In the genomic region with DNA sequence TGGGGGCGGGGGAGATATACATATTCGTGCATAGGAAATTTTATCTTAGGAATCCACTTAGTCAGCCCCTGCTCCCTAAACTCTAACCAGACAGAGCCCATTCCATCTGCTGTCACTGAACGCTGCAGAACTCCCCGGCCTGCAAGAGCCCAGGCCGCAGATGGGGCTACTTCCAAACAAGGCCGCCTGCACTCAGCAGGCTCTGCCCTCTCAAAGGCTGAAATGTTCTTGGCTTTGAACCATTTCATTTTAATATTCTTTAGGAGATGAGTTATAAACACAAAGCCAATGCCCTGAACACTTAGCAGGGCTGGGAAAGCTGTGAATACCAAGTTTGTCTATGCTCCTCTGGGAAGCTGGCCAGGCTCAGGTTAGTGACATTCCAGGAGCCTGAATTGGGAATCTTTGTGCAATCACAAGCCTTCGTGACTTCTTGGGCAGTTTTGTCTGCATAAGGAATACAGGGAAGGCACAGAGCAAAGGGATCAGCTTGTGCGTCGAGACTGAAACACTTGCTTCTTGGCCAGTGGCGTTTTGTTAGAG, we compare ENCODE assay signal across 10 cellular contexts.
DNase-seq lines count a peak whose midpoint lies in the region; ATAC-seq and TF ChIP-seq lines count a peak whose summit lies in the region.
"Had no signal": no experiment of that assay in that cellular context is flagged by ENCODE, and none has a peak within 500 bp of the region (broad histone marks: within the 10 kb centered on the region; RNA-seq: fewer than 3 reads in every experiment).

No MANE protein-coding gene starts in this region.

- H3K36me3 ChIP-seq in esophagus (ENCODE audit: control insufficient read depth in 2 of 2, insufficient read depth in 2 of 2, low read length in 1 of 2) (peaks cover 2 to 18% of the 10 kb centered on the region in 2 donors), mucosa of descending colon (ENCODE audit: low read depth) (no peaks in the 10 kb centered on the region), tibial artery (peaks cover 0 to 4% (median 0%) of the 10 kb centered on the region in 3 donors)

- H3K4me3 ChIP-seq in esophagus (ENCODE audit: low read depth in 1 of 2, low read length in 2 of 2) (no peak overlapping the region), mucosa of descending colon (no peak overlapping the region), tibial artery (no peak overlapping the region)

- no peaks in the 10 kb centered on the region for H3K4me1 ChIP-seq in esophagus (ENCODE audit: control insufficient read depth in 2 of 2, insufficient read depth in 2 of 2, low read length in 1 of 2)
- H3K4me1 ChIP-seq in mucosa of descending colon (ENCODE audit: low read depth) = no peaks in the 10 kb centered on the region
- H3K4me1 ChIP-seq in tibial artery = peaks cover 0 to 77% (median 45%) of the 10 kb centered on the region in 4 donors

- WGBS in esophagus, 2 donors = 71% methylated on average over 10 of the region's 10 CpGs

- H3K9me3 ChIP-seq in esophagus (ENCODE audit: control insufficient read depth in 2 of 2, insufficient read depth in 1 of 2, low read depth in 1 of 2, low read length in 1 of 2) (no peaks in the 10 kb centered on the region), mucosa of descending colon (no peaks in the 10 kb centered on the region), tibial artery (no peaks in the 10 kb centered on the region)

- TF ChIP-seq CTCF in mucosa of descending colon (IDR thresholded peaks at IDR 0.05) (no peak), tibial artery (IDR thresholded peaks at IDR 0.05) (no peak)

- intact Hi-C loops in mucosa of descending colon (cut with DNase I, micrococcal nuclease) = loop anchor here in 1 of 2 donors (10.0 kb wide), 1 partner anchor 65 kb away; a partner anchor contains a TSS
- intact Hi-C loops in tibial artery (cut with DNase I; ENCODE audit: low total_unique reads) = loop anchor here (5.0 kb wide), 2 partner anchors 48 to 63 kb away; a partner anchor contains a TSS

- peak; percentile 26 for ATAC-seq in mucosa of descending colon
- no peak for ATAC-seq in GM19467 (IDR thresholded peaks at IDR 0.05; ENCODE audit: unreplicated experiment)
- ATAC-seq in HG03571 (IDR thresholded peaks at IDR 0.05; ENCODE audit: unreplicated experiment) = no peak
- no peak for ATAC-seq in GM19452 (IDR thresholded peaks at IDR 0.05; ENCODE audit: unreplicated experiment)
- ATAC-seq: activated CD8-positive, alpha-beta T cell treated with anti-CD3 and anti-CD28 coated beads, Interleukin-2, amount 10 ng/mL, durations not matched to agents 7 days and 5 days had no signal

- H3K27ac ChIP-seq in esophagus (ENCODE audit: low read depth in 2 of 2, low read length in 1 of 2) (peak overlapping the region; percentile 81 to 84), tibial artery (peak overlapping the region; percentile 92 to 98)

- H3K27me3 ChIP-seq in esophagus (ENCODE audit: control insufficient read depth in 1 of 2, insufficient read depth in 2 of 2, low read length in 2 of 2) (no peaks in the 10 kb centered on the region), tibial artery (no peaks in the 10 kb centered on the region)

- DNase-seq in RPMI7951 (ENCODE audit: low read depth) = peak; percentile 55
- no peak for DNase-seq in mucosa of descending colon
- peak; percentile 61 to 91 for DNase-seq in tibial artery
- DNase-seq in stimulated activated naive CD4-positive, alpha-beta T cell (lab: John Stamatoyannopoulos, UW) = no peak
- DNase-seq: activated CD8-positive, alpha-beta T cell treated with anti-CD3 and anti-CD28 coated beads, Interleukin-2, amount 10 ng/mL, durations not matched to agents 7 days and 5 days; NCI-H510A treated with DMSO at 0.1 percent for 48 hours had no signal

Comparison
In these comparisons a context has a peak if more than half of its experiments do, and no peak if none do; other contexts are left out.
1. DNase-seq: peak in RPMI7951 (single experiment) and tibial artery (2 of 2); none in mucosa of descending colon (0 of 3) and stimulated activated naive CD4-positive, alpha-beta T cell (0 of 6).